ENCODE assay signal across 8 cellular contexts in the genomic region with DNA sequence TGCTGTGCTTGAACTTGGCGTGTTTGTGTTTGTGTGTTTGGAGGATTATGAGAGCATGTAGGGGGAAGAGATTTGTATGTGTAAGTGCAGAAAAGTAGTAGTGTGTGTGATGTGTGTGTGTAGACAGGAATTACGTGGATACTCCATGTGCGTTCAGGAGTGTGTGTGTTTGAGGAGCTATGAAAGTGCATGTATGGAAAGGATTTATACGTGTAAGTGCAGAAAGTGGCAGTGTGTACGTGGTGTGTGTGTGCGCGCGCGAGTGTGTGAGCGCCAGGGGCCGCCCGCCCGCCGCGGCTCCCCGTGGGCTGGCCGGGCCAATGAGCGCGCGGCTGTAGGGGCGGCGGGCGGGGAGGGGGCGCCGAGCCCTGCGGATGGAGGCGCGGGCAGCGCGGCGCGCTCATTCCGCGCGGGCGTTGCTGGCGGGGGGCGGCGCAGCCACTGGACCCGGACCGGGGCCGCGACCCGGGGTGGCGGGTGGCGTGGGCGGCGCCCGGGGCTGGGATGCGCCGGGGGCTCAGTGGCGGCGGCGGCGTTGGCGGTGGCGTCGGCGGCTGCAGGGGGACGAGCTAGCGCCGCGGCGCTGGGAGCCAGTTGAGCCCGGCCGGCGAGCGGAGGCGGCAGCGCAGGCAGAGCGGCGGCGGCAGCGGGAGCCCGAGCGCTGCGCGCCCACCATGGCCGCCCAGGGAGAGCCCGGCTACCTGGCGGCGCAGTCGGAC. TPM values are rescaled to one million over a fixed set of nuclear protein-coding genes. Genes with fewer than 3 reads are reported as not detected.
DNase-seq lines count a peak whose midpoint lies in the region; ATAC-seq and TF ChIP-seq lines count a peak whose summit lies in the region.

A gene with protein sequence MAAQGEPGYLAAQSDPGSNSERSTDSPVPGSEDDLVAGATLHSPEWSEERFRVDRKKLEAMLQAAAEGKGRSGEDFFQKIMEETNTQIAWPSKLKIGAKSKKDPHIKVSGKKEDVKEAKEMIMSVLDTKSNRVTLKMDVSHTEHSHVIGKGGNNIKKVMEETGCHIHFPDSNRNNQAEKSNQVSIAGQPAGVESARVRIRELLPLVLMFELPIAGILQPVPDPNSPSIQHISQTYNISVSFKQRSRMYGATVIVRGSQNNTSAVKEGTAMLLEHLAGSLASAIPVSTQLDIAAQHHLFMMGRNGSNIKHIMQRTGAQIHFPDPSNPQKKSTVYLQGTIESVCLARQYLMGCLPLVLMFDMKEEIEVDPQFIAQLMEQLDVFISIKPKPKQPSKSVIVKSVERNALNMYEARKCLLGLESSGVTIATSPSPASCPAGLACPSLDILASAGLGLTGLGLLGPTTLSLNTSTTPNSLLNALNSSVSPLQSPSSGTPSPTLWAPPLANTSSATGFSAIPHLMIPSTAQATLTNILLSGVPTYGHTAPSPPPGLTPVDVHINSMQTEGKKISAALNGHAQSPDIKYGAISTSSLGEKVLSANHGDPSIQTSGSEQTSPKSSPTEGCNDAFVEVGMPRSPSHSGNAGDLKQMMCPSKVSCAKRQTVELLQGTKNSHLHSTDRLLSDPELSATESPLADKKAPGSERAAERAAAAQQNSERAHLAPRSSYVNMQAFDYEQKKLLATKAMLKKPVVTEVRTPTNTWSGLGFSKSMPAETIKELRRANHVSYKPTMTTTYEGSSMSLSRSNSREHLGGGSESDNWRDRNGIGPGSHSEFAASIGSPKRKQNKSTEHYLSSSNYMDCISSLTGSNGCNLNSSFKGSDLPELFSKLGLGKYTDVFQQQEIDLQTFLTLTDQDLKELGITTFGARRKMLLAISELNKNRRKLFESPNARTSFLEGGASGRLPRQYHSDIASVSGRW (plus strand): TSS at position 403 of the 719 bp plus-strand sequence. CDS start 272 bp downstream, at position 675.

- no peaks in the 10 kb centered on the region for H3K9me3 Mint-ChIP-seq in activated T-helper 1 cell treated with anti-CD3 and anti-CD28 coated beads, Interleukin-12 subunit alpha, Interleukin-12 subunit beta, Interleukin-2, Interleukin-4 antibody, amounts not matched to agents 30 ng/mL and 10 ng/mL and 1 ng/mL, durations not matched to agents 14 hours and 24 hours and 36 hours
- no peaks in the 10 kb centered on the region for H3K9me3 Mint-ChIP-seq in glutamatergic neuron (ENCODE audit: unreplicated experiment)
- no peaks in the 10 kb centered on the region for H3K9me3 Mint-ChIP-seq in neural crest cell

- ATAC-seq in HG03025 (IDR thresholded peaks at IDR 0.05; ENCODE audit: low FRiP score, unreplicated experiment): no peak

- intact Hi-C loops in activated T-helper 1 cell treated with anti-CD3 and anti-CD28 coated beads, Interleukin-12 subunit alpha, Interleukin-12 subunit beta, Interleukin-2, Interleukin-4 antibody, amounts not matched to agents 30 ng/mL and 10 ng/mL and 1 ng/mL, durations not matched to agents 14 hours and 24 hours and 36 hours (cut with micrococcal nuclease): no loop called here

- no peak for TF ChIP-seq CTCF in glutamatergic neuron (IDR thresholded peaks at IDR 0.05; ENCODE audit: partially characterized antibody, unreplicated experiment)
- no peak for TF ChIP-seq CTCF in neural crest cell (conservative IDR thresholded peaks at IDR 0.05)

- H3K27ac Mint-ChIP-seq in activated T-helper 1 cell treated with anti-CD3 and anti-CD28 coated beads, Interleukin-12 subunit alpha, Interleukin-12 subunit beta, Interleukin-2, Interleukin-4 antibody, amounts not matched to agents 30 ng/mL and 10 ng/mL and 1 ng/mL, durations not matched to agents 14 hours and 24 hours and 36 hours: peak within 1 kb of the TSS; percentile 1
- H3K27ac Mint-ChIP-seq in glutamatergic neuron (ENCODE audit: unreplicated experiment): no peak within 1 kb of the TSS
- H3K27ac Mint-ChIP-seq in neural crest cell (ENCODE audit: unreplicated experiment): no peak within 1 kb of the TSS

- DNase-seq in DMS 273 (lab: John Stamatoyannopoulos, UW; ENCODE audit: unreplicated experiment): peak; percentile 78
- no peak for DNase-seq in DMS 273 treated with DMSO at 0.1 percent for 48 hours (lab: John Stamatoyannopoulos, UW)
- DNase-seq in Jurkat, Clone E6-1 (ENCODE audit: low read depth, low spot score): no peak
- DNase-seq in activated T-helper 1 cell treated with anti-CD3 and anti-CD28 coated beads, Interleukin-12 subunit alpha, Interleukin-12 subunit beta, Interleukin-2, Interleukin-4 antibody, amounts not matched to agents 30 ng/mL and 10 ng/mL and 1 ng/mL, durations not matched to agents 14 hours and 24 hours and 36 hours (ENCODE audit: low spot score): no peak
- DNase-seq in glutamatergic neuron: peak; percentile 75
- DNase-seq in neural crest cell (ENCODE audit: low read depth, low spot score): peak; percentile 39
- no peak for DNase-seq in activated CD4-positive, CD25-positive, alpha-beta regulatory T cell (lab: John Stamatoyannopoulos, UW)

- H3K4me1 Mint-ChIP-seq in activated T-helper 1 cell treated with anti-CD3 and anti-CD28 coated beads, Interleukin-12 subunit alpha, Interleukin-12 subunit beta, Interleukin-2, Interleukin-4 antibody, amounts not matched to agents 30 ng/mL and 10 ng/mL and 1 ng/mL, durations not matched to agents 14 hours and 24 hours and 36 hours (ENCODE audit: low read depth): peaks cover 9% of the 10 kb centered on the region
- H3K4me1 Mint-ChIP-seq in glutamatergic neuron (ENCODE audit: low read depth, unreplicated experiment): peaks cover 7% of the 10 kb centered on the region
- peaks cover 12% of the 10 kb centered on the region for H3K4me1 Mint-ChIP-seq in neural crest cell

- H3K36me3 Mint-ChIP-seq in activated T-helper 1 cell treated with anti-CD3 and anti-CD28 coated beads, Interleukin-12 subunit alpha, Interleukin-12 subunit beta, Interleukin-2, Interleukin-4 antibody, amounts not matched to agents 30 ng/mL and 10 ng/mL and 1 ng/mL, durations not matched to agents 14 hours and 24 hours and 36 hours (ENCODE audit: low read depth): peaks cover 2% of the 10 kb centered on the region
- H3K36me3 Mint-ChIP-seq in glutamatergic neuron (ENCODE audit: unreplicated experiment) (no peaks in the 10 kb centered on the region), neural crest cell (ENCODE audit: low read depth) (no peaks in the 10 kb centered on the region)

- H3K4me3 Mint-ChIP-seq in activated T-helper 1 cell treated with anti-CD3 and anti-CD28 coated beads, Interleukin-12 subunit alpha, Interleukin-12 subunit beta, Interleukin-2, Interleukin-4 antibody, amounts not matched to agents 30 ng/mL and 10 ng/mL and 1 ng/mL, durations not matched to agents 14 hours and 24 hours and 36 hours: peak within 1 kb of the TSS; percentile 68
- H3K4me3 Mint-ChIP-seq in glutamatergic neuron (ENCODE audit: unreplicated experiment) (peak within 1 kb of the TSS; percentile 94), neural crest cell (peak within 1 kb of the TSS; percentile 92)

- peaks cover 27% of the 10 kb centered on the region for H3K27me3 Mint-ChIP-seq in activated T-helper 1 cell treated with anti-CD3 and anti-CD28 coated beads, Interleukin-12 subunit alpha, Interleukin-12 subunit beta, Interleukin-2, Interleukin-4 antibody, amounts not matched to agents 30 ng/mL and 10 ng/mL and 1 ng/mL, durations not matched to agents 14 hours and 24 hours and 36 hours (ENCODE audit: insufficient read depth)
- H3K27me3 Mint-ChIP-seq in glutamatergic neuron (ENCODE audit: unreplicated experiment) (peaks cover 2% of the 10 kb centered on the region), neural crest cell (ENCODE audit: low read depth) (peaks cover 30% of the 10 kb centered on the region)

- H3K4me3 ChIP-seq in Jurkat, Clone E6-1 (ENCODE audit: low read length): peak within 1 kb of the TSS; percentile 47

RNA-seq across cellular contexts. Expression of the gene that starts here (rescaled TPM):
- polyA plus RNA-seq in Jurkat, Clone E6-1 (2012; ENCODE audit: insufficient read depth, insufficient read length): 0.74 TPM
- 0.03 TPM in 1 of 2 replicates, not detected in the other for total RNA-seq in activated T-helper 1 cell treated with anti-CD3 and anti-CD28 coated beads, Interleukin-12 subunit alpha, Interleukin-12 subunit beta, Interleukin-2, Interleukin-4 antibody, amounts not matched to agents 30 ng/mL and 10 ng/mL and 1 ng/mL, durations not matched to agents 14 hours and 24 hours and 36 hours
- total RNA-seq in glutamatergic neuron (ENCODE audit: unreplicated experiment) (0.12 TPM), neural crest cell (2.4 and 2.5 TPM in 2 replicates)

Comparison
In these comparisons a context has a peak if more than half of its experiments do, and no peak if none do; other contexts are left out.
1. DNase-seq: peak in DMS 273 (single experiment) and neural crest cell (single experiment); none in DMS 273 treated with DMSO at 0.1 percent for 48 hours (single experiment), Jurkat, Clone E6-1 (single experiment), activated T-helper 1 cell treated with anti-CD3 and anti-CD28 coated beads, Interleukin-12 subunit alpha, Interleukin-12 subunit beta, Interleukin-2, Interleukin-4 antibody, amounts not matched to agents 30 ng/mL and 10 ng/mL and 1 ng/mL, durations not matched to agents 14 hours and 24 hours and 36 hours (single experiment) and activated CD4-positive, CD25-positive, alpha-beta regulatory T cell (0 of 4).
2. Peak in DNase-seq in glutamatergic neuron; RNA of the gene not detected or under 1 TPM.
3. Peak in every context shown above with its lines, with median percentiles within 50 percentile points of each other: H3K4me3 Mint-ChIP-seq.